8 cellular contexts compared by ENCODE assay signal in the genomic region with DNA sequence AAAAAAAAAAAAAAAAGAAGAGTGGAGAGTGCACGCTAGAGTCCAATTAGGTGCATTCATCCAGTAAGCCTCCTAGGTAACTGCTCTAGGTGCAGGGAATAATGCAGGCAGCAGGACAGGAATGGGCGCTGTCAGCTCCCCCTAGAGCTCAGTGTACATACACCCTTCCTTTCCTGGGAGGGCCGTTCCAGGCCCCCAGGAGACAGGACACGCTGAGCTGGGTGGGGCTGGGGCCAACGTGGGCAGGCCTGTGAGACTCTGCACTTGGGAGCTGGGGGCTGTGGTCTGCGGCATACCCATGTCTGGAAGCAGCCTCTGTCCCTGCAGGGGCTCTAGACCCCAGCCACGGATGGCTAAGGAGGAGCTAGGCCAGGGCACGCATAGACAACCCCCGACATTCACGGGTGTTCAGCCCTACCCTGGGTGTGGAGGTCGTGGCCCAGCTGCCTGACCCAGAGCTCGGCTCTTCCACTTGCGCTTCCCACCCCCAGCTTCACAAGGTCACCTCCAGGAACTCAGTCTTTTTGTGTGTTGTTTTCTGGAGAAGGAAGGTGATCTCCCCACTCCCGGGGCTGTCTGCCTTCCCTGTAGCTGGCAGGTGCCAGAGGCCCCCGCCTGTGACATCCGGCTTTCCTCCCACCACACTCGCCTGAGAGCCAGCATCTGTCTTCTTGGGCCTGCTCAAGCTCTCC. TPM values are rescaled to one million over a fixed set of nuclear protein-coding genes. Genes with fewer than 3 reads are reported as not detected.
DNase-seq lines count a peak whose midpoint lies in the region; TF ChIP-seq lines count a peak whose summit lies in the region.

No MANE protein-coding gene starts in this region.

- TF ChIP-seq CTCF in HFF-Myc (IDR thresholded peaks at IDR 0.05; ENCODE audit: low read depth, low read length, missing control alignments) = peak; percentile 30
- no peak; the same call in 1 of the 2 replicates for TF ChIP-seq CTCF in OCI-LY7 (conservative IDR thresholded peaks at IDR 0.05; ENCODE audit: low read length)

- H4K20me1 ChIP-seq in OCI-LY7 (ENCODE audit: insufficient read depth, low read length) = no peaks in the 10 kb centered on the region

- H3K9me3 ChIP-seq in OCI-LY7 (ENCODE audit: low read length) = no peaks in the 10 kb centered on the region

- CTCF ChIA-PET in OCI-LY7 (lab: Charles Lee; ENCODE audit: unreplicated experiment) = interaction anchor here (0.7 kb wide), 1 partner anchor 21 kb away, joined by 4 read pairs; a partner anchor contains a TSS

- intact Hi-C loops in OCI-LY7 (cut with micrococcal nuclease; ENCODE audit: unreplicated experiment) = loop anchor here (2.0 to 5.0 kb wide), 2 partner anchors 19 to 38 kb away; a partner anchor contains a TSS

- BruUV-seq in OCI-LY7 (replicated peaks; lab: Mats Ljungman, UMichigan) = TSS peak; percentile 74

- no peaks in the 10 kb centered on the region for H3K79me2 ChIP-seq in OCI-LY7 (ENCODE audit: insufficient read depth, low read depth, low read length)

- peak overlapping the region; percentile 93 for H3K27ac ChIP-seq in OCI-LY7 (ENCODE audit: low read depth, low read length, poor library complexity, severe bottlenecking)

- DNase-seq in NCI-H1436 (lab: John Stamatoyannopoulos, UW) = peak; percentile 42
- DNase-seq in NCI-H1436 treated with DMSO at 0.1 percent for 48 hours (lab: John Stamatoyannopoulos, UW) = no peak
- DNase-seq in HFF-Myc (ENCODE audit: extremely low read depth, low read depth) = no peak
- DNase-seq in OCI-LY7 (ENCODE audit: low spot score) = peak; percentile 83
- DNase-seq in cerebellar cortex (ENCODE audit: low spot score) = peak; percentile 69
- DNase-seq in myocyte (ENCODE audit: low read depth) = peak; percentile 40
- no peak for DNase-seq in D341Med (ENCODE audit: low spot score)
- no peak for DNase-seq in stimulated activated naive CD4-positive, alpha-beta T cell treated with Interleukin-2 at 50 U/mL for 16 hours (lab: John Stamatoyannopoulos, UW)

- H2AFZ ChIP-seq in OCI-LY7 (ENCODE audit: low read length) = no peak overlapping the region

- H3K9me2 ChIP-seq in OCI-LY7 (ENCODE audit: insufficient read depth, low read length) = no peaks in the 10 kb centered on the region

- H3K4me2 ChIP-seq in OCI-LY7 (ENCODE audit: low read length) = peak overlapping the region; percentile 88

- H3K36me3 ChIP-seq in OCI-LY7 (ENCODE audit: insufficient read depth, low read length) = 0 out of 2 replicates have a peak, but pooled peaks cover 10% of the 10 kb centered on the region

- POLR2A ChIA-PET in OCI-LY7 (lab: Charles Lee) = interaction anchor here (0.5 to 3.2 kb wide), 4 partner anchors 8 to 30 kb away, joined by 3 to 26 read pairs (median 3); a partner anchor contains a TSS

- H3K4me3 ChIP-seq in HFF-Myc (replicated peaks; ENCODE audit: low read depth, low read length) = peak overlapping the region; percentile 73
- H3K4me3 ChIP-seq in OCI-LY7 (ENCODE audit: low read depth, low read length, poor library complexity, severe bottlenecking) = peak overlapping the region; percentile 95

- peaks cover 63% of the 10 kb centered on the region for H3K4me1 ChIP-seq in OCI-LY7 (ENCODE audit: insufficient read depth, low read length, poor library complexity, severe bottlenecking)

RNA-seq across cellular contexts. Expression of a gene that starts 1.0 kb away (rescaled TPM):
- total RNA-seq in OCI-LY7 (2014; rRNA removed; shearing (Covaris generic)) = 44.8 and 51.3 TPM in 2 replicates
- total RNA-seq in OCI-LY7 (2022) (45.5 and 46.5 TPM in 2 replicates), myocyte (44.0 and 71.7 TPM in 2 replicates)
- polyA plus RNA-seq in myocyte (2012) = 39.6 TPM

RNA-seq across cellular contexts. Expression of a gene that starts 5.0 kb away (rescaled TPM):
- 9.5 and 15.9 TPM in 2 replicates for total RNA-seq in OCI-LY7 (2014; rRNA removed; shearing (Covaris generic))
- total RNA-seq in OCI-LY7 (2022) (12.2 and 14.4 TPM in 2 replicates), myocyte (105 and 172 TPM in 2 replicates)
- polyA plus RNA-seq in myocyte (2012) = 71.5 TPM

RNA-seq across cellular contexts. Expression of a gene that starts 6.3 kb away (rescaled TPM):
- 25.8 and 35.9 TPM in 2 replicates for total RNA-seq in OCI-LY7 (2014; rRNA removed; shearing (Covaris generic))
- total RNA-seq in OCI-LY7 (2022) (52.6 and 57.9 TPM in 2 replicates), myocyte (5.9 and 6.0 TPM in 2 replicates)
- polyA plus RNA-seq in myocyte (2012) = 5.2 TPM

RNA-seq across cellular contexts. Expression of a gene that starts 6.9 kb away (rescaled TPM):
- 28.1 and 30.8 TPM in 2 replicates for total RNA-seq in OCI-LY7 (2014; rRNA removed; shearing (Covaris generic))
- total RNA-seq in OCI-LY7 (2022) = 56.3 and 57.9 TPM in 2 replicates
- 32.6 and 38.5 TPM in 2 replicates for total RNA-seq in myocyte
- polyA plus RNA-seq in myocyte (2012) = 29.3 TPM

RNA-seq across cellular contexts. Expression of a gene that starts 14.4 kb away (rescaled TPM):
- total RNA-seq in OCI-LY7 (2014; rRNA removed; shearing (Covaris generic)) = 0.16 and 0.28 TPM in 2 replicates
- total RNA-seq in OCI-LY7 (2022) (0.42 and 0.52 TPM in 2 replicates), myocyte (0.21 and 0.51 TPM in 2 replicates)
- 0.97 TPM for polyA plus RNA-seq in myocyte (2012)

Comparison
In these comparisons a context has a peak if more than half of its experiments do, and no peak if none do; other contexts are left out.
1. DNase-seq: peak in NCI-H1436 (single experiment), OCI-LY7 (single experiment), cerebellar cortex (single experiment) and myocyte (single experiment); none in NCI-H1436 treated with DMSO at 0.1 percent for 48 hours (single experiment), HFF-Myc (single experiment), D341Med (single experiment) and stimulated activated naive CD4-positive, alpha-beta T cell treated with Interleukin-2 at 50 U/mL for 16 hours (single experiment).